3 cellular contexts compared by ENCODE assay signal in the genomic region with DNA sequence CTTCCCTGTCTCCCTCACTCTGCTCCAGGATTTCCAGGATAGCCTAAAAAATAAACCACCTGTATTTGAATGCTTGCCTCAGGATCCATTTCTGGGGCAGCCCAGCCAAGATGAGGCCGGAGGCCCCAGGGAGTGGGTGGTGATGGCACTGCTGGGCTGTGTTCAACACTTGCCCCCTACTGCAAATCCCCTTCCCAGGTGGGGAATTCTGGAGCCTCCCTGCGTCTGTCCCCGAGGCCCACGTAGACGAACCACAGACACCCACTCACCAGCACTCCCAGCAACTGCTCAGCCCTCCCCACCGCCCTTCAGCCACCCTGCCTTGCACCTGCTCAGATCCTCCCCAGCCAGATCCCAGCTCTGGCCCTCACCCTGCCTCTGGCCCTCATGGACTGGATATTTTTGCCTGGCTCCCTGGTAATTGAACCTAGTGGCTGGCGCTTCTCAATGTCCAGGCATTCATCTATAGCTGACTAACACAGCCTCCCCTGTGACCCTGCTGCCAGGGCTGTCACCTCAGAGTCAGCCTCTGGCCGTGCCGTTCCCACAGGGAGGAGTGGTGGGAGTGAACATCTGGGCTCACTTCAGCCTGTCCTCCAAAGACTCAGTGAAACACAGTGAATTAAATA.
TF ChIP-seq lines count a peak whose summit lies in the region.

No MANE protein-coding gene starts in this region.

TF ChIP-seq in SK-N-SH, 30 proteins besides CTCF, POLR2A, EP300 and RAD21 (continues in another document):
- TF ChIP-seq TAF1 (IDR thresholded peaks at IDR 0.05; ENCODE audit: borderline replicate concordance, low read depth, low read length) (no peak), FOXM1 (IDR thresholded peaks at IDR 0.05; ENCODE audit: low read depth) (no peak), RXRA (IDR thresholded peaks at IDR 0.05; ENCODE audit: borderline replicate concordance, low read depth) (no peak), GABPA (IDR thresholded peaks at IDR 0.05; ENCODE audit: low read depth) (no peak), TEAD4 (IDR thresholded peaks at IDR 0.05; ENCODE audit: borderline replicate concordance, insufficient read depth) (no peak), YY1 (IDR thresholded peaks at IDR 0.05; ENCODE audit: low read depth) (no peak), MXI1 (IDR thresholded peaks at IDR 0.05; ENCODE audit: low read depth, low read length) (no peak), TCF12 (IDR thresholded peaks at IDR 0.05) (no peak)
- TF ChIP-seq, protein P1, sequence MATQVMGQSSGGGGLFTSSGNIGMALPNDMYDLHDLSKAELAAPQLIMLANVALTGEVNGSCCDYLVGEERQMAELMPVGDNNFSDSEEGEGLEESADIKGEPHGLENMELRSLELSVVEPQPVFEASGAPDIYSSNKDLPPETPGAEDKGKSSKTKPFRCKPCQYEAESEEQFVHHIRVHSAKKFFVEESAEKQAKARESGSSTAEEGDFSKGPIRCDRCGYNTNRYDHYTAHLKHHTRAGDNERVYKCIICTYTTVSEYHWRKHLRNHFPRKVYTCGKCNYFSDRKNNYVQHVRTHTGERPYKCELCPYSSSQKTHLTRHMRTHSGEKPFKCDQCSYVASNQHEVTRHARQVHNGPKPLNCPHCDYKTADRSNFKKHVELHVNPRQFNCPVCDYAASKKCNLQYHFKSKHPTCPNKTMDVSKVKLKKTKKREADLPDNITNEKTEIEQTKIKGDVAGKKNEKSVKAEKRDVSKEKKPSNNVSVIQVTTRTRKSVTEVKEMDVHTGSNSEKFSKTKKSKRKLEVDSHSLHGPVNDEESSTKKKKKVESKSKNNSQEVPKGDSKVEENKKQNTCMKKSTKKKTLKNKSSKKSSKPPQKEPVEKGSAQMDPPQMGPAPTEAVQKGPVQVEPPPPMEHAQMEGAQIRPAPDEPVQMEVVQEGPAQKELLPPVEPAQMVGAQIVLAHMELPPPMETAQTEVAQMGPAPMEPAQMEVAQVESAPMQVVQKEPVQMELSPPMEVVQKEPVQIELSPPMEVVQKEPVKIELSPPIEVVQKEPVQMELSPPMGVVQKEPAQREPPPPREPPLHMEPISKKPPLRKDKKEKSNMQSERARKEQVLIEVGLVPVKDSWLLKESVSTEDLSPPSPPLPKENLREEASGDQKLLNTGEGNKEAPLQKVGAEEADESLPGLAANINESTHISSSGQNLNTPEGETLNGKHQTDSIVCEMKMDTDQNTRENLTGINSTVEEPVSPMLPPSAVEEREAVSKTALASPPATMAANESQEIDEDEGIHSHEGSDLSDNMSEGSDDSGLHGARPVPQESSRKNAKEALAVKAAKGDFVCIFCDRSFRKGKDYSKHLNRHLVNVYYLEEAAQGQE (IDR thresholded peaks at IDR 0.05; ENCODE audit: low read depth, low read length): no peak
- TF ChIP-seq, protein P2, sequence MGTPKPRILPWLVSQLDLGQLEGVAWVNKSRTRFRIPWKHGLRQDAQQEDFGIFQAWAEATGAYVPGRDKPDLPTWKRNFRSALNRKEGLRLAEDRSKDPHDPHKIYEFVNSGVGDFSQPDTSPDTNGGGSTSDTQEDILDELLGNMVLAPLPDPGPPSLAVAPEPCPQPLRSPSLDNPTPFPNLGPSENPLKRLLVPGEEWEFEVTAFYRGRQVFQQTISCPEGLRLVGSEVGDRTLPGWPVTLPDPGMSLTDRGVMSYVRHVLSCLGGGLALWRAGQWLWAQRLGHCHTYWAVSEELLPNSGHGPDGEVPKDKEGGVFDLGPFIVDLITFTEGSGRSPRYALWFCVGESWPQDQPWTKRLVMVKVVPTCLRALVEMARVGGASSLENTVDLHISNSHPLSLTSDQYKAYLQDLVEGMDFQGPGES (IDR thresholded peaks at IDR 0.05; ENCODE audit: low read depth, low read length): no peak
- TF ChIP-seq, protein P3, sequence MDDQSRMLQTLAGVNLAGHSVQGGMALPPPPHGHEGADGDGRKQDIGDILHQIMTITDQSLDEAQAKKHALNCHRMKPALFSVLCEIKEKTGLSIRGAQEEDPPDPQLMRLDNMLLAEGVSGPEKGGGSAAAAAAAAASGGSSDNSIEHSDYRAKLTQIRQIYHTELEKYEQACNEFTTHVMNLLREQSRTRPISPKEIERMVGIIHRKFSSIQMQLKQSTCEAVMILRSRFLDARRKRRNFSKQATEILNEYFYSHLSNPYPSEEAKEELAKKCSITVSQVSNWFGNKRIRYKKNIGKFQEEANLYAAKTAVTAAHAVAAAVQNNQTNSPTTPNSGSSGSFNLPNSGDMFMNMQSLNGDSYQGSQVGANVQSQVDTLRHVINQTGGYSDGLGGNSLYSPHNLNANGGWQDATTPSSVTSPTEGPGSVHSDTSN (IDR thresholded peaks at IDR 0.05): no peak
- TF ChIP-seq, protein P4, sequence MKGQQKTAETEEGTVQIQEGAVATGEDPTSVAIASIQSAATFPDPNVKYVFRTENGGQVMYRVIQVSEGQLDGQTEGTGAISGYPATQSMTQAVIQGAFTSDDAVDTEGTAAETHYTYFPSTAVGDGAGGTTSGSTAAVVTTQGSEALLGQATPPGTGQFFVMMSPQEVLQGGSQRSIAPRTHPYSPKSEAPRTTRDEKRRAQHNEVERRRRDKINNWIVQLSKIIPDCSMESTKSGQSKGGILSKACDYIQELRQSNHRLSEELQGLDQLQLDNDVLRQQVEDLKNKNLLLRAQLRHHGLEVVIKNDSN (IDR thresholded peaks at IDR 0.05; ENCODE audit: borderline replicate concordance, low read depth): no peak

TF ChIP-seq in SK-N-SH treated with all-trans-retinoic acid at 6 μM for 48 hours, 23 proteins besides CTCF, POLR2A, EP300 and RAD21 (continues in another document):
- TF ChIP-seq GLIS3 (CRISPR knock-in tag; IDR thresholded peaks at IDR 0.05) (no peak), ARNTL (CRISPR knock-in tag; IDR thresholded peaks at IDR 0.05; ENCODE audit: borderline replicate concordance, low read depth) (no peak), PPARA (CRISPR knock-in tag; IDR thresholded peaks at IDR 0.05; ENCODE audit: borderline replicate concordance) (no peak), ESRRG (CRISPR knock-in tag; IDR thresholded peaks at IDR 0.05) (no peak), BACH2 (CRISPR knock-in tag; IDR thresholded peaks at IDR 0.05; ENCODE audit: borderline replicate concordance) (no peak), OSR1 (CRISPR knock-in tag; IDR thresholded peaks at IDR 0.05) (no peak), ZNF8 (CRISPR knock-in tag; IDR thresholded peaks at IDR 0.05) (no peak), SNAI2 (CRISPR knock-in tag; IDR thresholded peaks at IDR 0.05) (no peak), TCF4 (CRISPR knock-in tag; IDR thresholded peaks at IDR 0.05; ENCODE audit: borderline replicate concordance) (no peak)
- TF ChIP-seq, protein P5, sequence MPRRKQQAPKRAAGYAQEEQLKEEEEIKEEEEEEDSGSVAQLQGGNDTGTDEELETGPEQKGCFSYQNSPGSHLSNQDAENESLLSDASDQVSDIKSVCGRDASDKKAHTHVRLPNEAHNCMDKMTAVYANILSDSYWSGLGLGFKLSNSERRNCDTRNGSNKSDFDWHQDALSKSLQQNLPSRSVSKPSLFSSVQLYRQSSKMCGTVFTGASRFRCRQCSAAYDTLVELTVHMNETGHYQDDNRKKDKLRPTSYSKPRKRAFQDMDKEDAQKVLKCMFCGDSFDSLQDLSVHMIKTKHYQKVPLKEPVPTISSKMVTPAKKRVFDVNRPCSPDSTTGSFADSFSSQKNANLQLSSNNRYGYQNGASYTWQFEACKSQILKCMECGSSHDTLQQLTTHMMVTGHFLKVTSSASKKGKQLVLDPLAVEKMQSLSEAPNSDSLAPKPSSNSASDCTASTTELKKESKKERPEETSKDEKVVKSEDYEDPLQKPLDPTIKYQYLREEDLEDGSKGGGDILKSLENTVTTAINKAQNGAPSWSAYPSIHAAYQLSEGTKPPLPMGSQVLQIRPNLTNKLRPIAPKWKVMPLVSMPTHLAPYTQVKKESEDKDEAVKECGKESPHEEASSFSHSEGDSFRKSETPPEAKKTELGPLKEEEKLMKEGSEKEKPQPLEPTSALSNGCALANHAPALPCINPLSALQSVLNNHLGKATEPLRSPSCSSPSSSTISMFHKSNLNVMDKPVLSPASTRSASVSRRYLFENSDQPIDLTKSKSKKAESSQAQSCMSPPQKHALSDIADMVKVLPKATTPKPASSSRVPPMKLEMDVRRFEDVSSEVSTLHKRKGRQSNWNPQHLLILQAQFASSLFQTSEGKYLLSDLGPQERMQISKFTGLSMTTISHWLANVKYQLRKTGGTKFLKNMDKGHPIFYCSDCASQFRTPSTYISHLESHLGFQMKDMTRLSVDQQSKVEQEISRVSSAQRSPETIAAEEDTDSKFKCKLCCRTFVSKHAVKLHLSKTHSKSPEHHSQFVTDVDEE (CRISPR knock-in tag; IDR thresholded peaks at IDR 0.05): no peak
- TF ChIP-seq, protein P6, sequence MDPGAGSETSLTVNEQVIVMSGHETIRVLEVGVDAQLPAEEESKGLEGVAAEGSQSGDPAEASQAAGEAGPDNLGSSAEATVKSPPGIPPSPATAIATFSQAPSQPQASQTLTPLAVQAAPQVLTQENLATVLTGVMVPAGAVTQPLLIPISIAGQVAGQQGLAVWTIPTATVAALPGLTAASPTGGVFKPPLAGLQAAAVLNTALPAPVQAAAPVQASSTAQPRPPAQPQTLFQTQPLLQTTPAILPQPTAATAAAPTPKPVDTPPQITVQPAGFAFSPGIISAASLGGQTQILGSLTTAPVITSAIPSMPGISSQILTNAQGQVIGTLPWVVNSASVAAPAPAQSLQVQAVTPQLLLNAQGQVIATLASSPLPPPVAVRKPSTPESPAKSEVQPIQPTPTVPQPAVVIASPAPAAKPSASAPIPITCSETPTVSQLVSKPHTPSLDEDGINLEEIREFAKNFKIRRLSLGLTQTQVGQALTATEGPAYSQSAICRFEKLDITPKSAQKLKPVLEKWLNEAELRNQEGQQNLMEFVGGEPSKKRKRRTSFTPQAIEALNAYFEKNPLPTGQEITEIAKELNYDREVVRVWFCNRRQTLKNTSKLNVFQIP (CRISPR knock-in tag; IDR thresholded peaks at IDR 0.05; ENCODE audit: borderline replicate concordance, low read depth): no peak

TF ChIP-seq in HepG2, 621 proteins besides CTCF, POLR2A, EP300 and RAD21:
- no peak for TF ChIP-seq GATAD1 (CRISPR knock-in tag; IDR thresholded peaks at IDR 0.05)
- no peak for TF ChIP-seq NFIC (IDR thresholded peaks at IDR 0.05; ENCODE audit: low read length)
- TF ChIP-seq, protein P7, sequence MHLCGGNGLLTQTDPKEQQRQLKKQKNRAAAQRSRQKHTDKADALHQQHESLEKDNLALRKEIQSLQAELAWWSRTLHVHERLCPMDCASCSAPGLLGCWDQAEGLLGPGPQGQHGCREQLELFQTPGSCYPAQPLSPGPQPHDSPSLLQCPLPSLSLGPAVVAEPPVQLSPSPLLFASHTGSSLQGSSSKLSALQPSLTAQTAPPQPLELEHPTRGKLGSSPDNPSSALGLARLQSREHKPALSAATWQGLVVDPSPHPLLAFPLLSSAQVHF (CRISPR knock-in tag; IDR thresholded peaks at IDR 0.05): no peak
- TF ChIP-seq SIN3B (IDR thresholded peaks at IDR 0.05; ENCODE audit: low read length): no peak
- no peak for TF ChIP-seq ZNF674 (CRISPR knock-in tag; IDR thresholded peaks at IDR 0.05; ENCODE audit: low read depth)
- TF ChIP-seq, protein P8, sequence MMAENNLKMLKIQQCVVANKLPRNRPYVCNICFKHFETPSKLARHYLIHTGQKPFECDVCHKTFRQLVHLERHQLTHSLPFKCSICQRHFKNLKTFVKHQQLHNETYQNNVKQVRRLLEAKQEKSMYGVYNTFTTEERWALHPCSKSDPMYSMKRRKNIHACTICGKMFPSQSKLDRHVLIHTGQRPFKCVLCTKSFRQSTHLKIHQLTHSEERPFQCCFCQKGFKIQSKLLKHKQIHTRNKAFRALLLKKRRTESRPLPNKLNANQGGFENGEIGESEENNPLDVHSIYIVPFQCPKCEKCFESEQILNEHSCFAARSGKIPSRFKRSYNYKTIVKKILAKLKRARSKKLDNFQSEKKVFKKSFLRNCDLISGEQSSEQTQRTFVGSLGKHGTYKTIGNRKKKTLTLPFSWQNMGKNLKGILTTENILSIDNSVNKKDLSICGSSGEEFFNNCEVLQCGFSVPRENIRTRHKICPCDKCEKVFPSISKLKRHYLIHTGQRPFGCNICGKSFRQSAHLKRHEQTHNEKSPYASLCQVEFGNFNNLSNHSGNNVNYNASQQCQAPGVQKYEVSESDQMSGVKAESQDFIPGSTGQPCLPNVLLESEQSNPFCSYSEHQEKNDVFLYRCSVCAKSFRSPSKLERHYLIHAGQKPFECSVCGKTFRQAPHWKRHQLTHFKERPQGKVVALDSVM (CRISPR knock-in tag; IDR thresholded peaks at IDR 0.05): 0 out of 2 replicates have a peak, but pooled peaks have one; percentile 1
